In the genomic region with DNA sequence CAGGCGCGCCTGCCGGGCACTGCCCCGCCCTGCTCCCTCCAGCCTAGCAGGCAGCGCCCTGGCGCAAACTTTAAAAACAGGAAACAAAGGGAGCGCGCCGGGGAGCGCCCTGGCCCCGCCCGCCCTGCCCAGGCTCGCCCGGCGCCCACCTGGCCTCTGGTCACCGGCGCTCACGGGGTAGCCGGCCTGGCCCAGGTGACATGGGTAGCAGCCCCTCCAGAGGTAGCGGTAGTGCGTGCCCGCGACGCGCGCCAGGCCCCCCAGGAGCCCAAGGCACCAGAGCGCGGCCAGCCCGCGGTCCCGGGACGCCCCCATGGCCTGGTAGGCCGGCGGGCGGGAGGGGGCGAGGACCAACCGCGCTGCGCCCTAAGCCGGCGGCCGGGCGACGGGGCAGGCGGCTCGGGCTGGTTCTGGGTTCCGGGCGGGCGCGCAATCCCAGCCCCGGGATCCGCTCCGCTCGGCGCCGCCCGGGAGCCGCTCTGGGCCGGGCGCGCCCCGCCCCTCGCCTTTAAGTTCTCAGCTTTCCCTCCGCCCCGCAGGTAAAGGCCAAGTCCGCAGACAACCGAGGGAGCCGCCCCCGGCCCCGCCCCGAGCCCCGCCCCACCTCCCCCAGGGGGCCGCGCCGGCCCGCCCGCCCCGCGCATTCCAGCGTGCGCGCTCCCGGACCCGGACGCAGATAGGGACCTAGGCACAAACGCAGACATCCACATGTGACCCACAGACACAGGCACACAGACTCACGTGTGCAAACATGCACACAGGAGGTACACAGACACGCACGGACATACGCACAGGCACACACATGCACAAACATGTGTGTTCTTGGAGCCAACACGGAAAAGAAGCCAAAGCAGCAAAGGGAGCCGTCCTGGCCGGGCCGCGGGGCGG, we compare ENCODE assay signal across 8 cellular contexts.
DNase-seq lines count a peak whose midpoint lies in the region; ATAC-seq lines count a peak whose summit lies in the region.

No MANE protein-coding gene starts in this region.

- no peaks in the 10 kb centered on the region for H3K36me3 ChIP-seq in muscle layer of colon (ENCODE audit: insufficient read depth, low read length)

- DNase-seq in EL = peak; percentile 88
- peak; percentile 45 for DNase-seq in NCI-H510A (lab: John Stamatoyannopoulos, UW)
- DNase-seq in activated CD8-positive, alpha-beta memory T cell treated with anti-CD3 and anti-CD28 coated beads, Interleukin-2, amount 50 U/mL, for 1 hour (ENCODE audit: extremely low read depth) = peak; percentile 27
- peak; percentile 69 for DNase-seq in epidermal melanocyte (ENCODE audit: insufficient read length, low spot score)
- peak; percentile 61 for DNase-seq in stimulated activated CD8-positive, alpha-beta memory T cell treated with anti-CD3 and anti-CD28 coated beads, Interleukin-4, amount 100 ng/mL, for 24 hours (ENCODE audit: low read depth)

- peaks cover 0 to 16% of the 10 kb centered on the region in 2 donors for H3K27me3 ChIP-seq in muscle layer of colon (ENCODE audit: control insufficient read depth in 1 of 2, insufficient read depth in 2 of 2, low read length in 2 of 2)

- no peak for ATAC-seq in GM21717 (IDR thresholded peaks at IDR 0.05; ENCODE audit: unreplicated experiment)
- no peak for ATAC-seq in HG02852 (IDR thresholded peaks at IDR 0.05; ENCODE audit: unreplicated experiment)

- no peaks in the 10 kb centered on the region for H3K4me1 ChIP-seq in muscle layer of colon (ENCODE audit: insufficient read depth, low read length)

- H3K27ac ChIP-seq in muscle layer of colon (ENCODE audit: low read depth, low read length) = no peak overlapping the region

- no peaks in the 10 kb centered on the region for H3K9me3 ChIP-seq in muscle layer of colon (ENCODE audit: low read length)

- no peak overlapping the region for H3K9ac ChIP-seq in muscle layer of colon (ENCODE audit: low read length)

- H3K4me3 ChIP-seq in muscle layer of colon (ENCODE audit: low read depth in 1 of 2, low read length in 2 of 2) = peak overlapping the region; percentile 38

Comparison
In these comparisons a context has a peak if more than half of its experiments do, and no peak if none do; other contexts are left out.
1. DNase-seq: peak in every context shown above with its lines; median percentile 88 in EL; 69 in epidermal melanocyte; 61 in stimulated activated CD8-positive, alpha-beta memory T cell treated with anti-CD3 and anti-CD28 coated beads, Interleukin-4, amount 100 ng/mL, for 24 hours; 45 in NCI-H510A; 27 in activated CD8-positive, alpha-beta memory T cell treated with anti-CD3 and anti-CD28 coated beads, Interleukin-2, amount 50 U/mL, for 1 hour.